ENCODE assay signal across 22 cellular contexts in the genomic region with DNA sequence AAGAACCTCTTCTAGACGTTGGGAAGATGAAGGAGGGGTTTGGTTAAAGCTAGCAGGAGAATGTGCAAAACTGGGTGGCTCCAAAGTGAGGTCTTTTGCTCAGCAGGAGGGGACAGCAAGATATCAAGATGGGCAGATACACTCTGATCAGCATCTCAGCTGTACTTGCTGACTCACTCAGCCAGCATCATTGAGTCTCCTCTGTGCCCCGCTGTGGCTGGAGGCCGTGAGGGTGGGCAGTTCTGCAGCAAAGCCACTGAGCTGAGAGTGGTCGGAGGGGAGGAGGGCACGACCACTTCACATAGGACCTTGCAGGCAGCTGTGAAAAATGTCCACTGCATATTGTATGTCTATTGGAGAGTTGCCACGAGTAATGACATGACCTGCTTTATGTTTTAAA.
"Had no signal": no experiment of that assay in that cellular context is flagged by ENCODE, and none has a peak within 500 bp of the region (broad histone marks: within the 10 kb centered on the region; RNA-seq: fewer than 3 reads in every experiment).

No MANE protein-coding gene starts in this region.

- H3K36me3 Mint-ChIP-seq: activated naive CD4-positive, alpha-beta T cell treated with anti-CD3 and anti-CD28 coated beads, Interleukin-2, amount 10 ng/mL, durations not matched to agents 7 days and 5 days; natural killer cell treated with Interleukin-12 subunit alpha and Interleukin-12 subunit beta and Interleukin-15 and Interleukin-18, amount 100 ng/mL, for 72 hours had no signal

- H3K27ac ChIP-seq: coronary artery, suprapubic skin, transverse colon, vagina had no signal

- H3K27me3 Mint-ChIP-seq: activated B cell treated with CpG ODN at 0.5 μM for 24 hours; activated CD4-positive, alpha-beta memory T cell treated with anti-CD3 and anti-CD28 coated beads, Interleukin-2, amount 10 ng/mL, durations not matched to agents 7 days and 5 days; activated naive CD8-positive, alpha-beta T cell treated with anti-CD3 and anti-CD28 coated beads, Interleukin-2, amount 50 U/mL, for 24 hours; central memory CD8-positive, alpha-beta T cell; stimulated activated naive CD8-positive, alpha-beta T cell treated with anti-CD3 and anti-CD28 coated beads, Interleukin-15, amount 100 ng/mL, for 72 hours had no signal

- H3K9me3 Mint-ChIP-seq: activated B cell treated with CpG ODN at 0.5 μM for 24 hours; activated CD4-positive, alpha-beta memory T cell treated with anti-CD3 and anti-CD28 coated beads, Interleukin-2, amount 10 ng/mL, durations not matched to agents 7 days and 5 days; activated naive CD4-positive, alpha-beta T cell treated with anti-CD3 and anti-CD28 coated beads, Interleukin-2, amount 10 ng/mL, durations not matched to agents 7 days and 5 days; activated naive CD8-positive, alpha-beta T cell treated with anti-CD3 and anti-CD28 coated beads, Interleukin-2, amount 50 U/mL, for 24 hours; activated T-cell treated with anti-CD3 and anti-CD28 coated beads, Interleukin-2, amount 50 U/mL, for 4 hours; central memory CD8-positive, alpha-beta T cell; natural killer cell treated with Interleukin-12 subunit alpha and Interleukin-12 subunit beta and Interleukin-15 and Interleukin-18, amount 100 ng/mL, for 72 hours; stimulated activated naive CD8-positive, alpha-beta T cell treated with anti-CD3 and anti-CD28 coated beads, Interleukin-15, amount 100 ng/mL, for 72 hours; T-helper 2 cell treated with Interferon-gamma antibody and Interleukin-4, amounts not matched to agents 5 μg/mL and 100 μg/mL, for 36 hours had no signal

- H3K36me3 ChIP-seq: suprapubic skin, transverse colon, vagina had no signal

- H3K27ac Mint-ChIP-seq: activated B cell treated with CpG ODN at 0.5 μM for 24 hours; activated CD4-positive, alpha-beta memory T cell treated with anti-CD3 and anti-CD28 coated beads, Interleukin-2, amount 10 ng/mL, durations not matched to agents 7 days and 5 days; activated naive CD4-positive, alpha-beta T cell treated with anti-CD3 and anti-CD28 coated beads, Interleukin-2, amount 10 ng/mL, durations not matched to agents 7 days and 5 days; activated naive CD8-positive, alpha-beta T cell treated with anti-CD3 and anti-CD28 coated beads, Interleukin-2, amount 50 U/mL, for 24 hours; natural killer cell treated with Interleukin-12 subunit alpha and Interleukin-12 subunit beta and Interleukin-15 and Interleukin-18, amount 100 ng/mL, for 72 hours; T-helper 2 cell treated with Interferon-gamma antibody and Interleukin-4, amounts not matched to agents 5 μg/mL and 100 μg/mL, for 36 hours had no signal

- H3K9me3 ChIP-seq: suprapubic skin, transverse colon, vagina had no signal

- H3K4me3 Mint-ChIP-seq: activated B cell treated with CpG ODN at 0.5 μM for 24 hours; activated CD4-positive, alpha-beta memory T cell treated with anti-CD3 and anti-CD28 coated beads, Interleukin-2, amount 10 ng/mL, durations not matched to agents 7 days and 5 days; activated naive CD4-positive, alpha-beta T cell treated with anti-CD3 and anti-CD28 coated beads, Interleukin-2, amount 10 ng/mL, durations not matched to agents 7 days and 5 days; activated naive CD8-positive, alpha-beta T cell treated with anti-CD3 and anti-CD28 coated beads, Interleukin-2, amount 50 U/mL, for 24 hours; activated T-cell treated with anti-CD3 and anti-CD28 coated beads, Interleukin-2, amount 50 U/mL, for 4 hours; central memory CD8-positive, alpha-beta T cell; natural killer cell treated with Interleukin-12 subunit alpha and Interleukin-12 subunit beta and Interleukin-15 and Interleukin-18, amount 100 ng/mL, for 72 hours; stimulated activated naive CD8-positive, alpha-beta T cell treated with anti-CD3 and anti-CD28 coated beads, Interleukin-15, amount 100 ng/mL, for 72 hours; T-helper 2 cell treated with Interferon-gamma antibody and Interleukin-4, amounts not matched to agents 5 μg/mL and 100 μg/mL, for 36 hours had no signal

- H3K4me1 ChIP-seq: suprapubic skin, transverse colon, vagina had no signal

- H3K27me3 ChIP-seq: suprapubic skin, transverse colon, vagina had no signal

- H3K4me3 ChIP-seq: coronary artery, suprapubic skin, transverse colon, vagina had no signal

- ATAC-seq: activated naive CD8-positive, alpha-beta T cell treated with anti-CD3 and anti-CD28 coated beads, Interleukin-2, amount 50 U/mL, for 24 hours; activated T-cell treated with anti-CD3 and anti-CD28 coated beads, Interleukin-2, amount 50 U/mL, for 4 hours; left lobe of liver; natural killer cell treated with Interleukin-12 subunit alpha and Interleukin-12 subunit beta and Interleukin-15 and Interleukin-18, amount 100 ng/mL, for 72 hours; stimulated activated naive CD8-positive, alpha-beta T cell treated with anti-CD3 and anti-CD28 coated beads, Interleukin-15, amount 100 ng/mL, for 72 hours had no signal

- DNase-seq: activated B cell treated with CpG ODN at 0.5 μM for 24 hours; activated CD4-positive, alpha-beta memory T cell treated with anti-CD3 and anti-CD28 coated beads, Interleukin-2, amount 10 ng/mL, durations not matched to agents 7 days and 5 days; activated CD4-positive, alpha-beta T cell treated with anti-CD3 and anti-CD28 coated beads for 4 hours; activated naive CD4-positive, alpha-beta T cell treated with anti-CD3 and anti-CD28 coated beads, Interleukin-2, amount 10 ng/mL, durations not matched to agents 7 days and 5 days; activated naive CD8-positive, alpha-beta T cell treated with anti-CD3 and anti-CD28 coated beads, Interleukin-2, amount 50 U/mL, for 24 hours; activated T-cell treated with anti-CD3 and anti-CD28 coated beads, Interleukin-2, amount 50 U/mL, for 4 hours; anterior cingulate cortex; foreskin melanocyte; head of caudate nucleus; kidney; mammary epithelial cell; stimulated activated CD4-positive, alpha-beta T cell treated with anti-CD3 and anti-CD28 coated beads, Interleukin-15, amount 100 ng/mL, for 24 hours; stimulated activated CD4-positive, alpha-beta T cell treated with anti-CD3 and anti-CD28 coated beads, Interleukin-2, amount 100 ng/mL, for 48 hours; stimulated activated naive CD8-positive, alpha-beta T cell treated with anti-CD3 and anti-CD28 coated beads, Interleukin-15, amount 100 ng/mL, for 72 hours; transverse colon had no signal

- H3K4me1 Mint-ChIP-seq: activated B cell treated with CpG ODN at 0.5 μM for 24 hours; activated CD4-positive, alpha-beta memory T cell treated with anti-CD3 and anti-CD28 coated beads, Interleukin-2, amount 10 ng/mL, durations not matched to agents 7 days and 5 days; activated naive CD4-positive, alpha-beta T cell treated with anti-CD3 and anti-CD28 coated beads, Interleukin-2, amount 10 ng/mL, durations not matched to agents 7 days and 5 days; activated naive CD8-positive, alpha-beta T cell treated with anti-CD3 and anti-CD28 coated beads, Interleukin-2, amount 50 U/mL, for 24 hours; central memory CD8-positive, alpha-beta T cell; stimulated activated naive CD8-positive, alpha-beta T cell treated with anti-CD3 and anti-CD28 coated beads, Interleukin-15, amount 100 ng/mL, for 72 hours had no signal
